Comparison of ENCODE assay signal across 14 cellular contexts in genomic region chr15:48862705-48863104, GRCh38. TPM values are rescaled to one million over a fixed set of nuclear protein-coding genes. Genes with fewer than 3 reads are reported as not detected.
DNase-seq lines count a peak whose midpoint lies in the region; ATAC-seq and TF ChIP-seq lines count a peak whose summit lies in the region.
"Had no signal": no experiment of that assay in that cellular context is flagged by ENCODE, and none has a peak within 500 bp of the region (broad histone marks: within the 10 kb centered on the region; RNA-seq: fewer than 3 reads in every experiment).

No MANE protein-coding gene starts in this region.

- DNase-seq in activated T-cell treated with anti-CD3 and anti-CD28 coated beads, Interleukin-2, amount 50 U/mL, for 72 hours, result peak in 1 of 2 donors; percentile 7
- DNase-seq in activated T-cell treated with anti-CD3 and anti-CD28 coated beads, Interleukin-2, amount 50 U/mL, for 24 hours, result no peak
- no peak for DNase-seq in stimulated activated naive B cell treated with anti-CD40 and anti-IgM and Interleukin-4, amounts not matched to agents 10 μg/mL and 1 μg/mL and 100 μg/mL, for 72 hours
- no peak for DNase-seq in islet precursor cell
- no peak for DNase-seq in hypothalamus (lab: John Stamatoyannopoulos, UW)
- DNase-seq: foreskin fibroblast; HCEC 1CT; left cardiac atrium; NCI-H1092 treated with DMSO at 0.1 percent for 48 hours; NK-92 treated with Interleukin-12 subunit alpha and Interleukin-12 subunit beta, amount 100 ng/mL, for 24 hours; stimulated activated naive CD4-positive, alpha-beta T cell had no signal

- no peaks in the 10 kb centered on the region for H3K36me3 ChIP-seq in KMS-11 (ENCODE audit: insufficient read depth)

- peak overlapping the region; percentile 55; the same call in 1 of the 2 replicates for H2AFZ ChIP-seq in KMS-11 (ENCODE audit: low read depth)

- H3K4me3 ChIP-seq in KMS-11 (IDR thresholded peaks at IDR 0.05; ENCODE audit: insufficient read depth, low read depth, low read length), result no peak overlapping the region

- no peak overlapping the region for H3K27ac Mint-ChIP-seq in activated T-cell treated with anti-CD3 and anti-CD28 coated beads, Interleukin-2, amount 50 U/mL, for 72 hours
- no peak overlapping the region for H3K27ac Mint-ChIP-seq in activated T-cell treated with anti-CD3 and anti-CD28 coated beads, Interleukin-2, amount 50 U/mL, for 24 hours
- H3K27ac Mint-ChIP-seq in T-helper 1 cell treated with Interleukin-12 subunit alpha and Interleukin-12 subunit beta and Interleukin-4 antibody, amounts not matched to agents 30 μg/mL and 1 μg/mL, for 36 hours, result peak overlapping the region; percentile 38
- H3K27ac Mint-ChIP-seq in stimulated activated naive B cell treated with anti-CD40 and anti-IgM and Interleukin-4, amounts not matched to agents 10 μg/mL and 1 μg/mL and 100 μg/mL, for 72 hours, result no peak overlapping the region

- no peaks in the 10 kb centered on the region for H3K27me3 ChIP-seq in KMS-11 (ENCODE audit: insufficient read depth, low read depth)

- ATAC-seq in activated T-cell treated with anti-CD3 and anti-CD28 coated beads, Interleukin-2, amount 50 U/mL, for 72 hours (replicated peaks in 1 of 2), result peak; percentile 67
- peak; percentile 52 to 69 for ATAC-seq in stimulated activated naive B cell treated with anti-CD40 and anti-IgM and Interleukin-4, amounts not matched to agents 10 μg/mL and 1 μg/mL and 100 μg/mL, for 72 hours (replicated peaks)
- ATAC-seq in GM21528 (IDR thresholded peaks at IDR 0.05; ENCODE audit: low FRiP score, unreplicated experiment), result no peak

- no peaks in the 10 kb centered on the region for H3K9me3 Mint-ChIP-seq in activated T-cell treated with anti-CD3 and anti-CD28 coated beads, Interleukin-2, amount 50 U/mL, for 72 hours
- no peaks in the 10 kb centered on the region for H3K9me3 Mint-ChIP-seq in activated T-cell treated with anti-CD3 and anti-CD28 coated beads, Interleukin-2, amount 50 U/mL, for 24 hours
- no peaks in the 10 kb centered on the region for H3K9me3 Mint-ChIP-seq in T-helper 1 cell treated with Interleukin-12 subunit alpha and Interleukin-12 subunit beta and Interleukin-4 antibody, amounts not matched to agents 30 μg/mL and 1 μg/mL, for 36 hours
- no peaks in the 10 kb centered on the region for H3K9me3 Mint-ChIP-seq in stimulated activated naive B cell treated with anti-CD40 and anti-IgM and Interleukin-4, amounts not matched to agents 10 μg/mL and 1 μg/mL and 100 μg/mL, for 72 hours

- TF ChIP-seq CTCF in KMS-11 (conservative IDR thresholded peaks at IDR 0.05; ENCODE audit: low read depth, low read length), result no peak

- no peak overlapping the region for H3K27ac ChIP-seq in KMS-11

- H3K4me2 ChIP-seq in KMS-11, result no peak overlapping the region

- H3K79me2 ChIP-seq in KMS-11 (ENCODE audit: insufficient read depth, low read depth), result no peaks in the 10 kb centered on the region

- no peaks in the 10 kb centered on the region for H4K20me1 ChIP-seq in KMS-11 (ENCODE audit: insufficient read depth)

- H3K4me1 ChIP-seq in KMS-11 (ENCODE audit: low read depth, poor library complexity, severe bottlenecking), result peaks cover 30% of the 10 kb centered on the region

- peaks cover 13% of the 10 kb centered on the region for H3K4me1 Mint-ChIP-seq in activated T-cell treated with anti-CD3 and anti-CD28 coated beads, Interleukin-2, amount 50 U/mL, for 72 hours (ENCODE audit: low read depth)
- H3K4me1 Mint-ChIP-seq in activated T-cell treated with anti-CD3 and anti-CD28 coated beads, Interleukin-2, amount 50 U/mL, for 24 hours (ENCODE audit: low read depth), result peaks cover 15% of the 10 kb centered on the region
- peaks cover 13% of the 10 kb centered on the region for H3K4me1 Mint-ChIP-seq in T-helper 1 cell treated with Interleukin-12 subunit alpha and Interleukin-12 subunit beta and Interleukin-4 antibody, amounts not matched to agents 30 μg/mL and 1 μg/mL, for 36 hours (ENCODE audit: low read depth)
- peaks cover 0 to 4% of the 10 kb centered on the region in 2 donors for H3K4me1 Mint-ChIP-seq in stimulated activated naive B cell treated with anti-CD40 and anti-IgM and Interleukin-4, amounts not matched to agents 10 μg/mL and 1 μg/mL and 100 μg/mL, for 72 hours

- H3K27me3 Mint-ChIP-seq in activated T-cell treated with anti-CD3 and anti-CD28 coated beads, Interleukin-2, amount 50 U/mL, for 72 hours (ENCODE audit: low read depth), result peaks cover 17% of the 10 kb centered on the region
- peaks cover 13% of the 10 kb centered on the region for H3K27me3 Mint-ChIP-seq in activated T-cell treated with anti-CD3 and anti-CD28 coated beads, Interleukin-2, amount 50 U/mL, for 24 hours
- H3K27me3 Mint-ChIP-seq in T-helper 1 cell treated with Interleukin-12 subunit alpha and Interleukin-12 subunit beta and Interleukin-4 antibody, amounts not matched to agents 30 μg/mL and 1 μg/mL, for 36 hours (ENCODE audit: low read depth), result no peaks in the 10 kb centered on the region
- peaks cover 10 to 12% of the 10 kb centered on the region in 2 donors for H3K27me3 Mint-ChIP-seq in stimulated activated naive B cell treated with anti-CD40 and anti-IgM and Interleukin-4, amounts not matched to agents 10 μg/mL and 1 μg/mL and 100 μg/mL, for 72 hours

- no peak overlapping the region for H3K4me3 Mint-ChIP-seq in activated T-cell treated with anti-CD3 and anti-CD28 coated beads, Interleukin-2, amount 50 U/mL, for 72 hours
- H3K4me3 Mint-ChIP-seq in activated T-cell treated with anti-CD3 and anti-CD28 coated beads, Interleukin-2, amount 50 U/mL, for 24 hours, result no peak overlapping the region
- no peak overlapping the region for H3K4me3 Mint-ChIP-seq in T-helper 1 cell treated with Interleukin-12 subunit alpha and Interleukin-12 subunit beta and Interleukin-4 antibody, amounts not matched to agents 30 μg/mL and 1 μg/mL, for 36 hours
- no peak overlapping the region for H3K4me3 Mint-ChIP-seq in stimulated activated naive B cell treated with anti-CD40 and anti-IgM and Interleukin-4, amounts not matched to agents 10 μg/mL and 1 μg/mL and 100 μg/mL, for 72 hours

- H3K9ac ChIP-seq in KMS-11, result no peak overlapping the region

- H3K36me3 Mint-ChIP-seq in activated T-cell treated with anti-CD3 and anti-CD28 coated beads, Interleukin-2, amount 50 U/mL, for 72 hours (ENCODE audit: insufficient read depth in 2 of 2), result no peaks in the 10 kb centered on the region
- H3K36me3 Mint-ChIP-seq in activated T-cell treated with anti-CD3 and anti-CD28 coated beads, Interleukin-2, amount 50 U/mL, for 24 hours (ENCODE audit: low read depth), result no peaks in the 10 kb centered on the region
- H3K36me3 Mint-ChIP-seq in T-helper 1 cell treated with Interleukin-12 subunit alpha and Interleukin-12 subunit beta and Interleukin-4 antibody, amounts not matched to agents 30 μg/mL and 1 μg/mL, for 36 hours (ENCODE audit: low read depth), result no peaks in the 10 kb centered on the region
- no peaks in the 10 kb centered on the region for H3K36me3 Mint-ChIP-seq in stimulated activated naive B cell treated with anti-CD40 and anti-IgM and Interleukin-4, amounts not matched to agents 10 μg/mL and 1 μg/mL and 100 μg/mL, for 72 hours

RNA-seq across cellular contexts. Expression of gene EID1, which starts 15.2 kb away (rescaled TPM):
- 10 to 100 TPM; 86.9 to 93.6 TPM for total RNA-seq in activated T-cell treated with anti-CD3 and anti-CD28 coated beads, Interleukin-2, amount 50 U/mL, for 72 hours

RNA-seq across cellular contexts. Expression of gene CEP152, which starts 51.8 kb away (rescaled TPM):
- total RNA-seq in activated T-cell treated with anti-CD3 and anti-CD28 coated beads, Interleukin-2, amount 50 U/mL, for 72 hours, result 10 to 100 TPM; 33.3 to 39.6 TPM
